In genomic region chr10:62033108-62033507, GRCh38 we compare ENCODE assay signal across 21 cellular contexts.
DNase-seq lines count a peak whose midpoint lies in the region; ATAC-seq and TF ChIP-seq lines count a peak whose summit lies in the region.
"Had no signal": no experiment of that assay in that cellular context is flagged by ENCODE, and none has a peak within 500 bp of the region (broad histone marks: within the 10 kb centered on the region; RNA-seq: fewer than 3 reads in every experiment).

No MANE protein-coding gene starts in this region.

- peaks cover 14% of the 10 kb centered on the region for H3K79me1 ChIP-seq in trophoblast cell (ENCODE audit: low read length)

- CTCF ChIA-PET in activated CD8-positive, alpha-beta T cell treated with anti-CD3 and anti-CD28 coated beads, Interleukin-2, amount 10 ng/mL, durations not matched to agents 7 days and 5 days (lab: Charles Lee): no interaction called here

- no peaks in the 10 kb centered on the region for H3K27me3 ChIP-seq in body of pancreas
- H3K27me3 ChIP-seq in trophoblast cell (ENCODE audit: insufficient read depth, low read length): no peaks in the 10 kb centered on the region
- H3K27me3 ChIP-seq: suprapubic skin had no signal

- no peak overlapping the region for H3K14ac ChIP-seq in trophoblast cell (ENCODE audit: low read length)

- DNase-seq in activated T-cell treated with anti-CD3 and anti-CD28 coated beads, Interleukin-2, amount 50 U/mL, for 24 hours: no peak
- no peak for DNase-seq in activated T-cell treated with anti-CD3 and anti-CD28 coated beads, Interleukin-2, amount 50 U/mL, for 48 hours
- no peak for DNase-seq in activated CD8-positive, alpha-beta T cell treated with anti-CD3 and anti-CD28 coated beads, Interleukin-2, amount 10 ng/mL, durations not matched to agents 7 days and 5 days
- no peak for DNase-seq in body of pancreas
- no peak for DNase-seq in trophoblast cell
- DNase-seq: ACHN; activated CD4-positive, alpha-beta T cell treated with anti-CD3 and anti-CD28 coated beads, Interleukin-2, amount 50 U/mL, for 48 hours; anterior cingulate cortex; GM23248; hypothalamus; lower lobe of right lung; NCI-H1436; NCI-H510A; occipital lobe; stimulated activated CD4-positive, alpha-beta T cell treated with anti-CD3 and anti-CD28 coated beads, Interleukin-12 subunit alpha, Interleukin-12 subunit beta, amount 100 ng/mL, for 4 hours had no signal

- 88 to 93% methylated on average over 3 of the region's 3 CpGs for WGBS in body of pancreas, 2 donors
- WGBS in trophoblast cell (ENCODE audit: extremely low coverage, insufficient coverage, insufficient read length): no CpG with 5 or more reads among the region's 3 CpGs

- H3K27ac Mint-ChIP-seq in activated T-cell treated with anti-CD3 and anti-CD28 coated beads, Interleukin-2, amount 50 U/mL, for 24 hours: peak overlapping the region; percentile 86
- H3K27ac Mint-ChIP-seq in IgD-negative memory B cell: peak overlapping the region; percentile 46 to 80 (median 51)
- H3K27ac Mint-ChIP-seq in activated CD8-positive, alpha-beta T cell treated with anti-CD3 and anti-CD28 coated beads, Interleukin-2, amount 10 ng/mL, durations not matched to agents 7 days and 5 days: peak overlapping the region; percentile 69
- peak overlapping the region in 2 of 3 experiments; percentile 3 to 45 for H3K27ac Mint-ChIP-seq in nephron

- intact Hi-C loops in body of pancreas (cut with DNase I): loop anchor here (10.0 kb wide), 1 partner anchor 222 kb away; no protein-coding TSS in a partner anchor

- H3K4me3 Mint-ChIP-seq in activated T-cell treated with anti-CD3 and anti-CD28 coated beads, Interleukin-2, amount 50 U/mL, for 24 hours: peak overlapping the region; percentile 16
- H3K4me3 Mint-ChIP-seq in IgD-negative memory B cell (peak overlapping the region in 1 of 4 donors; percentile 36), nephron (no peak overlapping the region)
- H3K4me3 Mint-ChIP-seq in activated CD8-positive, alpha-beta T cell treated with anti-CD3 and anti-CD28 coated beads, Interleukin-2, amount 10 ng/mL, durations not matched to agents 7 days and 5 days: no peak overlapping the region

- POLR2A ChIA-PET in activated CD8-positive, alpha-beta T cell treated with anti-CD3 and anti-CD28 coated beads, Interleukin-2, amount 10 ng/mL, durations not matched to agents 7 days and 5 days (lab: Charles Lee): no interaction called here

- H2BK12ac ChIP-seq in trophoblast cell (ENCODE audit: low read length): no peak overlapping the region

- ATAC-seq in activated CD8-positive, alpha-beta T cell treated with anti-CD3 and anti-CD28 coated beads, Interleukin-2, amount 10 ng/mL, durations not matched to agents 7 days and 5 days: no peak
- ATAC-seq in body of pancreas (no peak), HG03280 (IDR thresholded peaks at IDR 0.05; ENCODE audit: unreplicated experiment) (no peak)
- ATAC-seq: GM12878, lower lobe of right lung had no signal

- H3K27ac ChIP-seq in body of pancreas (no peak overlapping the region), trophoblast cell (ENCODE audit: low read depth, low read length) (no peak overlapping the region)
- H3K27ac ChIP-seq: GM23248, HL-60, lower lobe of right lung, suprapubic skin had no signal

- no peak overlapping the region for H3K9ac ChIP-seq in trophoblast cell (ENCODE audit: low read length)
- H3K9ac ChIP-seq: GM23248 had no signal

- TF ChIP-seq CTCF in nephron (IDR thresholded peaks at IDR 0.05; ENCODE audit: unreplicated experiment in 3 of 3) (no peak), body of pancreas (IDR thresholded peaks at IDR 0.05) (no peak)

- no peaks in the 10 kb centered on the region for H3K36me3 ChIP-seq in body of pancreas (replicated peaks in 1 of 2; ENCODE audit: insufficient read depth in 1 of 2, low read depth in 2 of 2)
- H3K36me3 ChIP-seq in trophoblast cell (ENCODE audit: control insufficient read depth in 1 of 2, insufficient read depth in 2 of 2, low read length in 2 of 2): no peaks in the 10 kb centered on the region
- H3K36me3 ChIP-seq: lower lobe of right lung, suprapubic skin had no signal

- H3K4me2 ChIP-seq in trophoblast cell (ENCODE audit: low read length): no peak overlapping the region

- H3K4me1 Mint-ChIP-seq in activated T-cell treated with anti-CD3 and anti-CD28 coated beads, Interleukin-2, amount 50 U/mL, for 24 hours (ENCODE audit: low read depth): peaks cover 87% of the 10 kb centered on the region
- H3K4me1 Mint-ChIP-seq in IgD-negative memory B cell: peaks cover 50 to 59% (median 58%) of the 10 kb centered on the region in 3 donors
- H3K4me1 Mint-ChIP-seq in activated CD8-positive, alpha-beta T cell treated with anti-CD3 and anti-CD28 coated beads, Interleukin-2, amount 10 ng/mL, durations not matched to agents 7 days and 5 days (ENCODE audit: low read depth): peaks cover 34% of the 10 kb centered on the region
- H3K4me1 Mint-ChIP-seq in nephron: peaks cover 52% of the 10 kb centered on the region

- no peaks in the 10 kb centered on the region for H3K9me3 Mint-ChIP-seq in activated T-cell treated with anti-CD3 and anti-CD28 coated beads, Interleukin-2, amount 50 U/mL, for 24 hours
- H3K9me3 Mint-ChIP-seq in IgD-negative memory B cell (no peaks in the 10 kb centered on the region), nephron (no peaks in the 10 kb centered on the region)
- H3K9me3 Mint-ChIP-seq in activated CD8-positive, alpha-beta T cell treated with anti-CD3 and anti-CD28 coated beads, Interleukin-2, amount 10 ng/mL, durations not matched to agents 7 days and 5 days (ENCODE audit: insufficient read depth): no peaks in the 10 kb centered on the region

- H3K18ac ChIP-seq in trophoblast cell (ENCODE audit: low read length): no peak overlapping the region

- no peak for TF ChIP-seq POLR2A in body of pancreas (IDR thresholded peaks at IDR 0.05)

- peaks cover 83% of the 10 kb centered on the region for H3K36me3 Mint-ChIP-seq in activated T-cell treated with anti-CD3 and anti-CD28 coated beads, Interleukin-2, amount 50 U/mL, for 24 hours (ENCODE audit: low read depth)
- peaks cover 20% of the 10 kb centered on the region for H3K36me3 Mint-ChIP-seq in IgD-negative memory B cell
- H3K36me3 Mint-ChIP-seq in activated CD8-positive, alpha-beta T cell treated with anti-CD3 and anti-CD28 coated beads, Interleukin-2, amount 10 ng/mL, durations not matched to agents 7 days and 5 days (ENCODE audit: low read depth): peaks cover 25% of the 10 kb centered on the region
- peaks cover 19% of the 10 kb centered on the region for H3K36me3 Mint-ChIP-seq in nephron (ENCODE audit: low read depth)

- no peak overlapping the region for H2BK120ac ChIP-seq in trophoblast cell (ENCODE audit: insufficient read depth, low read length, poor library complexity)

- H3K27me3 Mint-ChIP-seq in activated T-cell treated with anti-CD3 and anti-CD28 coated beads, Interleukin-2, amount 50 U/mL, for 24 hours: no peaks in the 10 kb centered on the region
- H3K27me3 Mint-ChIP-seq in IgD-negative memory B cell (no peaks in the 10 kb centered on the region), nephron (ENCODE audit: low read depth) (no peaks in the 10 kb centered on the region)
- H3K27me3 Mint-ChIP-seq in activated CD8-positive, alpha-beta T cell treated with anti-CD3 and anti-CD28 coated beads, Interleukin-2, amount 10 ng/mL, durations not matched to agents 7 days and 5 days (ENCODE audit: low read depth): no peaks in the 10 kb centered on the region

- no peak overlapping the region for H3K4ac ChIP-seq in trophoblast cell (ENCODE audit: low read depth, low read length)

- H2AFZ ChIP-seq in trophoblast cell (ENCODE audit: insufficient read depth, low read length, poor library complexity): no peak overlapping the region
- H2AFZ ChIP-seq: GM23248 had no signal

- H3K4me3 ChIP-seq in body of pancreas (no peak overlapping the region), trophoblast cell (ENCODE audit: low read depth, low read length) (no peak overlapping the region)
- H3K4me3 ChIP-seq: GM12878, GM23248, lower lobe of right lung, suprapubic skin had no signal

- no peak overlapping the region for H4K91ac ChIP-seq in trophoblast cell (ENCODE audit: low read depth, low read length)

- no peak overlapping the region for H3K23ac ChIP-seq in trophoblast cell (ENCODE audit: low read length)

- no peak overlapping the region for H4K12ac ChIP-seq in trophoblast cell (ENCODE audit: low read depth, low read length)

- H4K8ac ChIP-seq in trophoblast cell (ENCODE audit: low read depth, low read length): no peak overlapping the region

- H3K79me2 ChIP-seq in trophoblast cell (ENCODE audit: control insufficient read depth, insufficient read depth, low read length, poor library complexity): no peaks in the 10 kb centered on the region

- H3K9me3 ChIP-seq in body of pancreas (no peaks in the 10 kb centered on the region), trophoblast cell (ENCODE audit: insufficient read depth, low read depth, low read length) (no peaks in the 10 kb centered on the region)
- H3K9me3 ChIP-seq: lower lobe of right lung, suprapubic skin had no signal

- H2BK5ac ChIP-seq in trophoblast cell (ENCODE audit: low read depth, low read length, poor library complexity): no peak overlapping the region

- H3K4me1 ChIP-seq in body of pancreas (peaks cover 8% of the 10 kb centered on the region), trophoblast cell (ENCODE audit: control insufficient read depth in 1 of 2, insufficient read depth in 2 of 2, low read length in 2 of 2) (peaks cover 8 to 10% of the 10 kb centered on the region in 2 experiments)

- H2AK5ac ChIP-seq in trophoblast cell (ENCODE audit: low read length): no peak overlapping the region

Comparison
In these comparisons a context has a peak if more than half of its experiments do, and no peak if none do; other contexts are left out.
1. H3K27ac Mint-ChIP-seq: peak in every context shown above with its lines; median percentile 86 in activated T-cell treated with anti-CD3 and anti-CD28 coated beads, Interleukin-2, amount 50 U/mL, for 24 hours; 69 in activated CD8-positive, alpha-beta T cell treated with anti-CD3 and anti-CD28 coated beads, Interleukin-2, amount 10 ng/mL, durations not matched to agents 7 days and 5 days; 51 in IgD-negative memory B cell; 24 in nephron.